In the genomic region with DNA sequence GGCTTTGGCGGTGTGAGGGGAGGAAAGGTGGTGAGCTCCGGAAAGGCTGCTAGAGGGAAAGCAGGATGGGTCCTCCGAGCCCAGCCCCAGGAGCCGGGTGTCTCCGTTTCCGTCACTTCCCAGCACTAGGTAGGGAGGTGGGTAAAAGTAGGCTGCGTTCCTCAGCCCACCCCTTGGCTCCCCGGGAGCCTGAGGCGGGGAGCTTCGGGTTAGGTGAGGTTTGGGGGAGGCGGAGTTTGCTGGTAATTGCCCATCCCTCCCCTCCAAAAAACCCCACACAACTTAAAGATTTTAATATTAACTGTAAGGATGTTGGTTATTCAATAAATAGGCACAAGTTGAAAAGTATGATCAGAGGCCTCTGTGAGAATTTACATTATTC, we compare ENCODE assay signal across 7 cellular contexts.
DNase-seq lines count a peak whose midpoint lies in the region; ATAC-seq and TF ChIP-seq lines count a peak whose summit lies in the region.

No MANE protein-coding gene starts in this region.

- no peaks in the 10 kb centered on the region for H3K36me3 ChIP-seq in iPS-15b (ENCODE audit: control insufficient read depth, insufficient read depth, low read length)

- H3K4me3 ChIP-seq in iPS-15b (ENCODE audit: low read depth, low read length): peak overlapping the region; percentile 90

- H3K27me3 ChIP-seq in iPS-15b (ENCODE audit: control insufficient read depth, insufficient read depth, low read length): no peaks in the 10 kb centered on the region

- no peaks in the 10 kb centered on the region for H3K9me3 ChIP-seq in iPS-15b (ENCODE audit: control insufficient read depth, insufficient read depth, low read length)

- peak; percentile 60 for TF ChIP-seq POLR2A in GM18951 (IDR thresholded peaks at IDR 0.05; ENCODE audit: extremely low read depth, insufficient read depth, insufficient read length)

- H3K27ac ChIP-seq in VCaP: peak overlapping the region; percentile 86
- peak overlapping the region; percentile 96 for H3K27ac ChIP-seq in substantia nigra (ENCODE audit: low read depth, low read length, poor library complexity, severe bottlenecking)

- peak; percentile 20 for ATAC-seq in HG02840 (IDR thresholded peaks at IDR 0.05; ENCODE audit: low FRiP score, unreplicated experiment)

- TF ChIP-seq CTCF in VCaP (conservative IDR thresholded peaks at IDR 0.05): no peak

- H3K4me1 ChIP-seq in iPS-15b (ENCODE audit: control insufficient read depth, insufficient read depth, low read length): peaks cover 4% of the 10 kb centered on the region

- H3K9ac ChIP-seq in iPS-15b (ENCODE audit: low read depth, low read length): peak overlapping the region; percentile 71

- DNase-seq in substantia nigra (lab: John Stamatoyannopoulos, UW) (no peak), ACHN (no peak), NCI-H1092 (lab: John Stamatoyannopoulos, UW) (no peak)

- in situ Hi-C loops in GM18951 (cut with MboI; ENCODE audit: low sequenced_read_pairs, unreplicated experiment): no loop called here
- in situ Hi-C loops in ACHN (cut with HindIII; ENCODE audit: low pct_ligation_motif_present, low pct_unique_long_range_greater_than_20kb, low sequenced_read_pairs): no loop called here
